In genomic region chr12:53604581-53604980, GRCh38 we compare ENCODE assay signal across 3 cellular contexts.
TF ChIP-seq lines count a peak whose summit lies in the region.

No MANE protein-coding gene starts in this region.

TF ChIP-seq in HEK293, 187 proteins besides CTCF, POLR2A, EP300 and RAD21 (continued from another document):
- TF ChIP-seq PATZ1 (tag by site-specific recombination; IDR thresholded peaks at IDR 0.05) (no peak), OSR2 (tag by site-specific recombination; IDR thresholded peaks at IDR 0.05) (no peak), SP7 (tag by site-specific recombination; IDR thresholded peaks at IDR 0.05) (no peak), ZNF24 (tag by site-specific recombination; IDR thresholded peaks at IDR 0.05) (peak; percentile 85), KLF8 (tag by site-specific recombination; IDR thresholded peaks at IDR 0.05) (no peak)
TF ChIP-seq in HEK293: peak in this region for 1.

TF ChIP-seq in K562, 482 proteins besides CTCF, POLR2A, EP300 and RAD21 (continued from another document):
- no peak for TF ChIP-seq PBX2 (CRISPR knock-in tag; IDR thresholded peaks at IDR 0.05; ENCODE audit: low read depth)
- no peak for TF ChIP-seq PBX2 (tag; conservative IDR thresholded peaks at IDR 0.05; ENCODE audit: low read depth)

TF ChIP-seq in neural cell, 6 proteins besides CTCF, POLR2A, EP300 and RAD21 (continued from another document):
- TF ChIP-seq REST (IDR thresholded peaks at IDR 0.05; ENCODE audit: borderline replicate concordance) (no peak), SMC3 (conservative IDR thresholded peaks at IDR 0.05; ENCODE audit: poor library complexity) (no peak)
